8 cellular contexts compared by ENCODE assay signal in the genomic region with DNA sequence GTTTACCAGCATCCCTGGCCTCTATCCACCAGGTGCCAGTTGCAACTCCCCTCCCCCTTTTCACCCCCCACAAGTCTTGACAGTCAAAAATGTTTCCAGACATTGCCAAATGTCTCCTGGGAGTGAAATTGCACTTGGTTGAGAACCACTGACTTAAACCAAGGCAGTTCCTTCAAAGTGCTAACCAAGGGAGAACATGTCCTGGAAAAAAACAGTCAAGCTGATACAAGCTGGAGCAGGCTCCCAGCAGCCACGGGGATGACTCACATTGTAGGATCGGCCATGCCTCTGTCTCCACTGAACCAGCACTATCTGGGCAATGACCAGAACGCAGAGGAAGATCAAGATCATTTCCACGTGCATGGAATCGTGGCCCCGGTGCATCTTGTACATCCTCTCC. TPM values are rescaled to one million over a fixed set of nuclear protein-coding genes. Genes with fewer than 3 reads are reported as not detected.
DNase-seq lines count a peak whose midpoint lies in the region; ATAC-seq, FAIRE-seq and TF ChIP-seq lines count a peak whose summit lies in the region.

No MANE protein-coding gene starts in this region.

- ATAC-seq in mucosa of descending colon (peak; percentile 22), HG02798 (IDR thresholded peaks at IDR 0.05; ENCODE audit: poor library complexity, unreplicated experiment) (no peak), GM18858 (IDR thresholded peaks at IDR 0.05; ENCODE audit: unreplicated experiment) (no peak)

- peak overlapping the region; percentile 82 for H3K27ac ChIP-seq in mammary epithelial cell (ENCODE audit: insufficient read depth, low read depth, low read length)

- H3K27me3 ChIP-seq in BJ (ENCODE audit: control insufficient read depth, insufficient read depth, low read length) (peaks cover 2% of the 10 kb centered on the region), mammary epithelial cell (ENCODE audit: insufficient read depth, low read length) (no peaks in the 10 kb centered on the region)

- no peaks in the 10 kb centered on the region for H4K20me1 ChIP-seq in mammary epithelial cell (ENCODE audit: insufficient read depth, low read length)

- peak overlapping the region; percentile 54 for H3K9ac ChIP-seq in mammary epithelial cell (ENCODE audit: insufficient read depth, low read length)

- H3K4me1 ChIP-seq in mammary epithelial cell (ENCODE audit: insufficient read depth, low read length) (peaks cover 31% of the 10 kb centered on the region), mucosa of descending colon (ENCODE audit: low read depth) (no peaks in the 10 kb centered on the region)

- H3K9me3 ChIP-seq in mammary epithelial cell (replicated peaks; ENCODE audit: insufficient read depth, low read length) (no peaks in the 10 kb centered on the region), mucosa of descending colon (no peaks in the 10 kb centered on the region)

- H3K4me3 ChIP-seq in BJ (ENCODE audit: low read depth, low read length) = no peak overlapping the region
- H3K4me3 ChIP-seq in mammary epithelial cell (replicated peaks in 1 of 3; ENCODE audit: insufficient read depth in 1 of 3, low read depth in 2 of 3, low read length in 3 of 3) = no peak overlapping the region
- no peak overlapping the region for H3K4me3 ChIP-seq in mucosa of descending colon

- H3K36me3 ChIP-seq in BJ (ENCODE audit: control insufficient read depth, insufficient read depth, low read length) (no peaks in the 10 kb centered on the region), mammary epithelial cell (ENCODE audit: insufficient read depth, low read length) (no peaks in the 10 kb centered on the region), mucosa of descending colon (ENCODE audit: low read depth) (no peaks in the 10 kb centered on the region)

- BruUV-seq in mammary epithelial cell (replicated peaks; lab: Mats Ljungman, UMichigan) = no TSS peak

- TF ChIP-seq CTCF in BJ (IDR thresholded peaks at IDR 0.05; ENCODE audit: insufficient read depth, low read depth, low read length) (no peak), mammary epithelial cell (conservative IDR thresholded peaks at IDR 0.05 in 1 of 2, IDR thresholded peaks at IDR 0.05 in 1 of 2; ENCODE audit: extremely low read depth in 1 of 2, insufficient read depth in 1 of 2, low read depth in 1 of 2, low read length in 2 of 2) (no peak), mucosa of descending colon (IDR thresholded peaks at IDR 0.05) (no peak), D721Med (IDR thresholded peaks at IDR 0.05; ENCODE audit: insufficient read depth, missing control alignments) (no peak)

- dilution Hi-C loops in mammary epithelial cell (cut with HindIII; ENCODE audit: low sequenced_read_pairs) = loop anchor here (5.0 kb wide), 1 partner anchor 106 kb away; no protein-coding TSS in a partner anchor

- in situ Hi-C loops in mammary epithelial cell (cut with MboI; ENCODE audit: low sequenced_read_pairs in 2 of 2) = loop anchor here in 1 of 2 donors (5.0 to 25.0 kb wide), 2 partner anchors 116 to 411 kb away; a partner anchor contains a TSS

- peak overlapping the region; percentile 50 for H3K4me2 ChIP-seq in mammary epithelial cell (ENCODE audit: insufficient read depth, low read depth, low read length)

- intact Hi-C loops in mammary epithelial cell (cut with micrococcal nuclease) (loop anchor here (1.0 to 2.0 kb wide), 2 partner anchors 17 to 316 kb away; no protein-coding TSS in a partner anchor), mucosa of descending colon (cut with DNase I, micrococcal nuclease) (no loop called here)

- peak; percentile 29 for DNase-seq in BJ (ENCODE audit: low read depth)
- peak; percentile 81 for DNase-seq in M059J (ENCODE audit: low read depth)
- peak; percentile 97 for DNase-seq in mammary epithelial cell
- no peak for DNase-seq in mucosa of descending colon
- DNase-seq in D721Med (ENCODE audit: insufficient read length, low spot score) = no peak
- DNase-seq in GM19239 (ENCODE audit: insufficient read length, low spot score) = no peak

- 2% methylated on average over 6 of the region's 6 CpGs for WGBS in mammary epithelial cell (ENCODE audit: low coverage, missing lambda C conversion rate)

- FAIRE-seq in D721Med (lab: Jason Lieb, UNC) = no peak
- FAIRE-seq in GM19239 (lab: Jason Lieb, UNC) = no peak

- CTCF ChIA-PET in BJ (lab: Yijun Ruan, JAX) (interaction anchor here (0.6 to 3.9 kb wide), 5 partner anchors 38 to 154 kb away, joined by 3 to 30 read pairs (median 3); no protein-coding TSS in a partner anchor), mammary epithelial cell (lab: Charles Lee; ENCODE audit: low non-redundant PET) (no interaction called here)

- no peaks in the 10 kb centered on the region for H3K79me2 ChIP-seq in mammary epithelial cell (ENCODE audit: insufficient read depth, low read length)

- peak overlapping the region; percentile 69 for H2AFZ ChIP-seq in mammary epithelial cell (ENCODE audit: low read depth, low read length)

- POLR2A ChIA-PET in BJ (lab: Charles Lee) = no interaction called here

RNA-seq across cellular contexts. Expression of a gene that starts 11.4 kb away (rescaled TPM):
- polyA plus RNA-seq in BJ (2011; rRNA removed) (0.06 TPM in 1 of 2 replicates, not detected in the other), mammary epithelial cell (1.4 TPM)
- not detected in 2 replicates for polyA minus RNA-seq in BJ (2011; rRNA and poly(A)+ RNA removed)
- total RNA-seq in M059J (2014; rRNA removed; shearing (Covaris generic)) = 1.2 TPM in 1 of 2 replicates, not detected in the other
- total RNA-seq in mammary epithelial cell (1 to 10 TPM in 1 of 2 donors, under 1 TPM in 1; 0.31 to 4.7 TPM), mucosa of descending colon (under 1 TPM in 1 of 3 donors, not detected in 2; 0.63 TPM)
- polyA minus RNA-seq in mammary epithelial cell = not detected

RNA-seq across cellular contexts. Expression of a gene that starts 40.5 kb away (rescaled TPM):
- polyA plus RNA-seq in BJ (2011; rRNA removed) (0.05 TPM in 1 of 2 replicates, not detected in the other), mammary epithelial cell (0.02 TPM)
- 0.24 TPM in 1 of 2 replicates, not detected in the other for polyA minus RNA-seq in BJ (2011; rRNA and poly(A)+ RNA removed)
- 11.1 and 11.9 TPM in 2 replicates for total RNA-seq in M059J (2014; rRNA removed; shearing (Covaris generic))
- total RNA-seq in mammary epithelial cell (not detected), mucosa of descending colon (10 to 100 TPM in 2 of 3 donors, 1 to 10 TPM in 1; 3.9 to 51.9 (median 32.5) TPM)
- polyA minus RNA-seq in mammary epithelial cell = not detected

Comparison
In these comparisons a context has a peak if more than half of its experiments do, and no peak if none do; other contexts are left out.
1. DNase-seq: peak in BJ (single experiment), M059J (single experiment) and mammary epithelial cell (single experiment); none in mucosa of descending colon (0 of 3), D721Med (single experiment) and GM19239 (single experiment).
2. RNA of a gene that starts 40.5 kb away (total RNA-seq): 3.9 to 51.9 TPM in mucosa of descending colon and 11.1 to 11.9 TPM in M059J; not detected in mammary epithelial cell; every median in the first group is over 4 times any median in the second.